1 cellular context compared by ENCODE assay signal in genomic region chr1:113779542-113779941, GRCh38.
TF ChIP-seq lines count a peak whose summit lies in the region.

No MANE protein-coding gene starts in this region.

TF ChIP-seq in K562, 482 proteins besides CTCF, POLR2A, EP300 and RAD21 (continued from another document):
- TF ChIP-seq ARID4B (CRISPR knock-in tag; IDR thresholded peaks at IDR 0.05) (no peak), GTF2E2 (tag; IDR thresholded peaks at IDR 0.05) (no peak), FUS (optimal IDR thresholded peaks at IDR 0.05; ENCODE audit: low read depth, low read length) (no peak), ARNT (IDR thresholded peaks at IDR 0.05) (0 out of 4 replicates have a peak, but pooled peaks of 1 of the 2 experiments have one; percentile 54), GATA2 (CRISPR knock-in tag; IDR thresholded peaks at IDR 0.05) (0 out of 2 replicates have a peak, but pooled peaks have one; percentile 35), RFX5 (IDR thresholded peaks at IDR 0.05; ENCODE audit: low read depth, low read length) (no peak), TRIM24 (IDR thresholded peaks at IDR 0.05) (peak in 1 of 2 experiments; percentile 40; a peak in 1 of 4 replicates)
